10 cellular contexts compared by ENCODE assay signal in the genomic region with DNA sequence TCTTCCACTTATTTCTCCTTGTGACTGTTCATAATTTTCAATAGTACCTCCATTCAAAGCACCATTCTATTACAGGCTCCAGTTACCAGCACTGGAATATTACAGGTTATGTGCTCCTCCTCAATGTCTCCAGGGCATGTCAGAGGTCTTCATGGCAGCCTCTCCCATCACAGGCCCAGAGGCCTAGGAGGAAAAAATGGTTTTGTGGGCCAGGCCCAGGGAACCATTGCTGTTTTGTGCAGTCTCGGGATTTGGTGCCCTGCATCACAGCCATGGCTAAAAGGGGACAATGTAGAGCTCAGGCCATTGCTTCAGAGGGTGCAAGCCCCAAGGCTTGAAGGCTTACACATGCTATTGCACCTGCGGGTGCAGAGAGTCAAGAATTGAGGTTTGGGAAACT. TPM values are rescaled to one million over a fixed set of nuclear protein-coding genes. Genes with fewer than 3 reads are reported as not detected.
"Had no signal": no experiment of that assay in that cellular context is flagged by ENCODE, and none has a peak within 500 bp of the region (broad histone marks: within the 10 kb centered on the region; RNA-seq: fewer than 3 reads in every experiment).

No MANE protein-coding gene starts in this region.

- FAIRE-seq: HepG2, HTR-8/SVneo had no signal

- H3K9ac ChIP-seq: KMS-11 had no signal

- H3K27ac ChIP-seq: HL-60, KMS-11 had no signal

- ATAC-seq: HepG2 had no signal

- DNase-seq: IMR-90, KBM-7, KG1 had no signal

- H3K4me2 ChIP-seq: KMS-11 had no signal

RNA-seq across cellular contexts. Expression of a gene that starts 7.2 kb away (rescaled TPM):
- total RNA-seq: HepG2, HT-29, IMR-90 had no signal
- polyA plus RNA-seq: HepG2, IgD-negative memory B cell had no signal

RNA-seq across cellular contexts. Expression of a gene that starts 23.2 kb away (rescaled TPM):
- total RNA-seq: HT-29 had no signal

RNA-seq across cellular contexts. Expression of a gene that starts 55.2 kb away (rescaled TPM):
- total RNA-seq: HepG2, HT1080, IMR-90 had no signal
- polyA plus RNA-seq: HepG2, IMR-90 had no signal
